ENCODE assay signal across 19 cellular contexts in genomic region chr15:81407679-81408078, GRCh38. TPM values are rescaled to one million over a fixed set of nuclear protein-coding genes. Genes with fewer than 3 reads are reported as not detected.
"Had no signal": no experiment of that assay in that cellular context is flagged by ENCODE, and none has a peak within 500 bp of the region (broad histone marks: within the 10 kb centered on the region; RNA-seq: fewer than 3 reads in every experiment).

No MANE protein-coding gene starts in this region.

- H3K27me3 ChIP-seq: cardiac muscle cell, ovary, thyroid gland, uterus had no signal

- H3K4me1 ChIP-seq: uterus had no signal

- H3K36me3 ChIP-seq: cardiac muscle cell, ovary, thyroid gland, uterus had no signal

- H3K4me3 ChIP-seq: cardiac muscle cell, ovary, thyroid gland, uterus had no signal

- DNase-seq: activated CD4-positive, alpha-beta T cell treated with anti-CD3 and anti-CD28 coated beads, Interleukin-2, amount 50 U/mL, for 48 hours; activated naive CD8-positive, alpha-beta T cell treated with anti-CD3 and anti-CD28 coated beads for 36 hours; amniotic stem cell; foreskin melanocyte; glutamatergic neuron; mesendoderm; naive thymus-derived CD4-positive, alpha-beta T cell; ovary; stimulated activated CD4-positive, alpha-beta T cell treated with anti-CD3 and anti-CD28 coated beads, Interleukin-4, amount 100 ng/mL, for 4 hours; stimulated activated naive B cell treated with anti-CD40 and anti-IgM and Interleukin-4, amounts not matched to agents 10 μg/mL and 1 μg/mL and 100 μg/mL, for 72 hours; uterus had no signal

- H3K9me3 ChIP-seq: ovary, thyroid gland, uterus had no signal

- ATAC-seq: naive thymus-derived CD4-positive, alpha-beta T cell; sciatic nerve; stimulated activated naive B cell treated with anti-CD40 and anti-IgM and Interleukin-4, amounts not matched to agents 10 μg/mL and 1 μg/mL and 100 μg/mL, for 72 hours had no signal

- H3K27ac ChIP-seq: cardiac muscle cell, ovary, thyroid gland, uterus had no signal

RNA-seq across cellular contexts. Expression of gene TMC3, which starts 33.7 kb away (rescaled TPM):
- total RNA-seq: activated naive CD8-positive, alpha-beta T cell treated with anti-CD3 and anti-CD28 coated beads for 36 hours; epithelial cell of proximal tubule; liver; naive thymus-derived CD4-positive, alpha-beta T cell; pulmonary artery endothelial cell; T-helper 2 cell treated with Interferon-gamma antibody and Interleukin-4, amounts not matched to agents 100 ng/mL and 5 ng/mL, for 36 hours had no signal
- polyA plus RNA-seq: keratinocyte; naive thymus-derived CD4-positive, alpha-beta T cell; ovary had no signal
